In the genomic region with DNA sequence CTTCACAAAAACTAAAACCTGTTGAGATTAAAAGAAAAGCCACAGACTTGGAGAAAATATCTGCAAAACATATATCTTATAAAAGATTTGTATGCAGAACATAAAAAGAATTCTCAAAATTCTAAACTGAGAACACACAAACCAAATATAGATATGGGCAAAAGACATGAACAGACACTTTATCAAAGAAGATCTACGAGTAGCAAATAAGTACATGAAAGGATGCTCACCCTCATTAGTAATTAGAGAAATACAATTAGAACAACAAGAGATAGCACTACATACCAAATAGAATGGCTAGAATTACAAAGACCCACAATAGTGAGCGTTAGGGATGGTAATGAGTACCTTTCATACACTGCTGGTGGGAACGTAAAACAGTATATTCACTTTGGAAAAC, we compare ENCODE assay signal across 28 cellular contexts.
"Had no signal": no experiment of that assay in that cellular context is flagged by ENCODE, and none has a peak within 500 bp of the region (broad histone marks: within the 10 kb centered on the region; RNA-seq: fewer than 3 reads in every experiment).

No MANE protein-coding gene starts in this region.

- H3K9me3 ChIP-seq: neutrophil, pancreas, right lobe of liver, suprapubic skin, testis, tibial artery, transverse colon, upper lobe of right lung, uterus had no signal

- H3K27ac ChIP-seq: neutrophil, pancreas, psoas muscle, right lobe of liver, sigmoid colon, suprapubic skin, testis, tibial artery, transverse colon, upper lobe of right lung, uterus had no signal

- DNase-seq: naive thymus-derived CD8-positive, alpha-beta T cell; nephron progenitor cell; nucleus accumbens; pancreas; posterior cingulate gyrus; psoas muscle; right cardiac atrium; right lobe of liver; sigmoid colon; small intestine; stimulated activated CD4-positive, alpha-beta T cell treated with anti-CD3 and anti-CD28 coated beads, Interleukin-15, amount 100 ng/mL, for 24 hours; stimulated activated CD4-positive, alpha-beta T cell treated with anti-CD3 and anti-CD28 coated beads, Interleukin-2, amount 100 ng/mL, for 24 hours; stimulated activated CD4-positive, alpha-beta T cell treated with anti-CD3 and anti-CD28 coated beads, Interleukin-4, amount 100 ng/mL, for 1 hour; stimulated activated CD4-positive, alpha-beta T cell treated with anti-CD3 and anti-CD28 coated beads, Interleukin-4, amount 100 ng/mL, for 4 hours; stimulated activated CD8-positive, alpha-beta memory T cell treated with anti-CD3 and anti-CD28 coated beads, Interleukin-4, amount 100 ng/mL, for 48 hours; stimulated activated naive CD4-positive, alpha-beta T cell; stimulated activated naive CD8-positive, alpha-beta T cell treated with anti-CD3 and anti-CD28 coated beads, Interleukin-15, amount 100 ng/mL, for 72 hours; stimulated activated naive CD8-positive, alpha-beta T cell treated with anti-CD3 and anti-CD28 coated beads, Interleukin-15, Interleukin-2, amounts not matched to agents 100 U/mL and 50 U/mL, for 24 hours; substantia nigra; testis; tibial artery; transverse colon; upper lobe of right lung; uterus had no signal

- H3K27me3 ChIP-seq: neutrophil, pancreas, right lobe of liver, sigmoid colon, suprapubic skin, testis, tibial artery, transverse colon, upper lobe of right lung, uterus had no signal

- H3K36me3 ChIP-seq: neutrophil, pancreas, right lobe of liver, sigmoid colon, suprapubic skin, tibial artery, transverse colon, upper lobe of right lung, uterus had no signal

- H3K4me3 ChIP-seq: pancreas, psoas muscle, right lobe of liver, sigmoid colon, suprapubic skin, testis, tibial artery, transverse colon, upper lobe of right lung, uterus had no signal

- ATAC-seq: naive thymus-derived CD8-positive, alpha-beta T cell; natural killer cell treated with Interleukin-12 subunit alpha and Interleukin-12 subunit beta and Interleukin-15 and Interleukin-18, amount 100 ng/mL, for 72 hours; pancreas; psoas muscle; right cardiac atrium; right lobe of liver; stimulated activated memory B cell treated with anti-CD40 and anti-IgM and Interleukin-4, amounts not matched to agents 10 μg/mL and 1 μg/mL and 100 μg/mL, for 72 hours; stimulated activated naive CD8-positive, alpha-beta T cell treated with anti-CD3 and anti-CD28 coated beads, Interleukin-15, amount 100 ng/mL, for 72 hours; stimulated activated naive CD8-positive, alpha-beta T cell treated with anti-CD3 and anti-CD28 coated beads, Interleukin-15, Interleukin-2, amounts not matched to agents 100 U/mL and 50 U/mL, for 24 hours; upper lobe of right lung had no signal

- H3K4me1 ChIP-seq: pancreas, psoas muscle, sigmoid colon, testis, tibial artery, upper lobe of right lung, uterus had no signal
